8 cellular contexts compared by ENCODE assay signal in genomic region chr18:3593904-3594759, GRCh38.
DNase-seq lines count a peak whose midpoint lies in the region; ATAC-seq and TF ChIP-seq lines count a peak whose summit lies in the region.

No MANE protein-coding gene starts in this region.

- H3K9me3 Mint-ChIP-seq in stimulated activated naive CD8-positive, alpha-beta T cell treated with anti-CD3 and anti-CD28 coated beads, Interleukin-15, amount 100 ng/mL, for 72 hours = no peaks in the 10 kb centered on the region

- H3K9me2 ChIP-seq in neural cell (ENCODE audit: insufficient read depth, low read length) = no peaks in the 10 kb centered on the region

- H3K4me1 Mint-ChIP-seq in stimulated activated naive CD8-positive, alpha-beta T cell treated with anti-CD3 and anti-CD28 coated beads, Interleukin-15, amount 100 ng/mL, for 72 hours = peaks cover 61% of the 10 kb centered on the region

- no peak for TF ChIP-seq EP300 in neural cell (conservative IDR thresholded peaks at IDR 0.05; ENCODE audit: poor library complexity, severe bottlenecking)

- H3K4me3 ChIP-seq in fibroblast of the aortic adventitia (ENCODE audit: low read depth, low read length) = peak overlapping the region; percentile 81
- H3K4me3 ChIP-seq in neural cell (ENCODE audit: low read length) = peak overlapping the region; percentile 62

- no peaks in the 10 kb centered on the region for H3K36me3 ChIP-seq in neural cell (ENCODE audit: insufficient read depth, low read length)

- peak; percentile 91 for TF ChIP-seq CTCF in LNCAP (IDR thresholded peaks at IDR 0.05)
- peak; percentile 96 for TF ChIP-seq CTCF in fibroblast of the aortic adventitia (IDR thresholded peaks at IDR 0.05; ENCODE audit: insufficient read depth, low read length)
- peak; percentile 73 for TF ChIP-seq CTCF in neural cell (IDR thresholded peaks at IDR 0.05; ENCODE audit: poor library complexity, severe bottlenecking)

- H4K20me1 ChIP-seq in neural cell (ENCODE audit: insufficient read depth) = no peaks in the 10 kb centered on the region

- H3K27me3 ChIP-seq in neural cell (ENCODE audit: insufficient read depth, low read depth, low read length) = no peaks in the 10 kb centered on the region

- DNase-seq in G401 (ENCODE audit: low spot score) = peak; percentile 92
- peak; percentile 60 for DNase-seq in GOT3 (lab: John Stamatoyannopoulos, UW)
- peak; percentile 95 for DNase-seq in RPMI7951 (ENCODE audit: low read depth)
- peak; percentile 78 for DNase-seq in activated T-helper 9 cell treated with anti-CD3 and anti-CD28 coated beads, Interleukin-2, amount 50 U/mL, for 16 hours (ENCODE audit: low read depth)
- DNase-seq in fibroblast of the aortic adventitia (ENCODE audit: low read depth) = peak; percentile 99
- DNase-seq in stimulated activated naive CD8-positive, alpha-beta T cell treated with anti-CD3 and anti-CD28 coated beads, Interleukin-15, amount 100 ng/mL, for 72 hours = peak; percentile 89 to 93

- H3F3A ChIP-seq in neural cell (ENCODE audit: insufficient read depth, low read length, poor library complexity, severe bottlenecking) = no peaks in the 10 kb centered on the region

- no peak overlapping the region for H3K9ac ChIP-seq in neural cell (ENCODE audit: low read length)

- H3K9me3 ChIP-seq in neural cell (ENCODE audit: low read length) = no peaks in the 10 kb centered on the region

- no peak overlapping the region for H3K27ac ChIP-seq in neural cell (ENCODE audit: low read length)

- no peak overlapping the region for H2AFZ ChIP-seq in neural cell (ENCODE audit: low read depth, low read length)

- in situ Hi-C loops in G401 (cut with HindIII; ENCODE audit: low sequenced_read_pairs) = no loop called here

- H3K4me2 ChIP-seq in neural cell (ENCODE audit: low read length) = peak overlapping the region; percentile 71

- H3K79me2 ChIP-seq in neural cell (replicated peaks; ENCODE audit: insufficient read depth, low read length) = no peaks in the 10 kb centered on the region

- no peaks in the 10 kb centered on the region for H3K27me3 Mint-ChIP-seq in stimulated activated naive CD8-positive, alpha-beta T cell treated with anti-CD3 and anti-CD28 coated beads, Interleukin-15, amount 100 ng/mL, for 72 hours

- H3K27ac Mint-ChIP-seq in stimulated activated naive CD8-positive, alpha-beta T cell treated with anti-CD3 and anti-CD28 coated beads, Interleukin-15, amount 100 ng/mL, for 72 hours = peak overlapping the region; percentile 98 to 99

- peak; percentile 48 for TF ChIP-seq RAD21 in neural cell (conservative IDR thresholded peaks at IDR 0.05)

- H3K4me3 Mint-ChIP-seq in stimulated activated naive CD8-positive, alpha-beta T cell treated with anti-CD3 and anti-CD28 coated beads, Interleukin-15, amount 100 ng/mL, for 72 hours = peak overlapping the region; percentile 93 to 95

- peak; percentile 91 for ATAC-seq in stimulated activated naive CD8-positive, alpha-beta T cell treated with anti-CD3 and anti-CD28 coated beads, Interleukin-15, amount 100 ng/mL, for 72 hours

TF ChIP-seq in neural cell, 6 proteins besides CTCF, POLR2A, EP300 and RAD21:
- TF ChIP-seq TAF1 (IDR thresholded peaks at IDR 0.05; ENCODE audit: low read depth) (no peak), SMC3 (conservative IDR thresholded peaks at IDR 0.05; ENCODE audit: poor library complexity) (peak; percentile 66), REST (IDR thresholded peaks at IDR 0.05; ENCODE audit: borderline replicate concordance) (no peak), EZH2 (IDR thresholded peaks at IDR 0.05; ENCODE audit: borderline replicate concordance, insufficient read depth, low read length, poor library complexity, severe bottlenecking) (no peak), MXI1 (conservative IDR thresholded peaks at IDR 0.05; ENCODE audit: poor library complexity, severe bottlenecking) (no peak)
